In genomic region chr14:39432619-39433451, GRCh38 we compare ENCODE assay signal across 8 cellular contexts.
DNase-seq lines count a peak whose midpoint lies in the region; ATAC-seq and TF ChIP-seq lines count a peak whose summit lies in the region.

No MANE protein-coding gene starts in this region.

- no peaks in the 10 kb centered on the region for H3K9me3 Mint-ChIP-seq in T-helper 1 cell treated with Interleukin-12 subunit alpha and Interleukin-12 subunit beta and Interleukin-4 antibody, amounts not matched to agents 30 μg/mL and 1 μg/mL, for 36 hours

- no peaks in the 10 kb centered on the region for H3K36me3 ChIP-seq in brain microvascular endothelial cell (replicated peaks)
- H3K36me3 ChIP-seq in iPS-15b (ENCODE audit: control insufficient read depth, insufficient read depth, low read length): no peaks in the 10 kb centered on the region

- peak overlapping the region; percentile 100 for H3K27ac ChIP-seq in brain microvascular endothelial cell

- peaks cover 30% of the 10 kb centered on the region for H3K4me1 Mint-ChIP-seq in T-helper 1 cell treated with Interleukin-12 subunit alpha and Interleukin-12 subunit beta and Interleukin-4 antibody, amounts not matched to agents 30 μg/mL and 1 μg/mL, for 36 hours (ENCODE audit: low read depth)

- peak overlapping the region; percentile 99 for H3K4me3 Mint-ChIP-seq in T-helper 1 cell treated with Interleukin-12 subunit alpha and Interleukin-12 subunit beta and Interleukin-4 antibody, amounts not matched to agents 30 μg/mL and 1 μg/mL, for 36 hours

- no peaks in the 10 kb centered on the region for H3K9me3 ChIP-seq in iPS-15b (ENCODE audit: control insufficient read depth, insufficient read depth, low read length)

- peaks cover 3% of the 10 kb centered on the region for H3K36me3 Mint-ChIP-seq in T-helper 1 cell treated with Interleukin-12 subunit alpha and Interleukin-12 subunit beta and Interleukin-4 antibody, amounts not matched to agents 30 μg/mL and 1 μg/mL, for 36 hours (ENCODE audit: low read depth)

- H3K4me3 ChIP-seq in brain microvascular endothelial cell (ENCODE audit: low read depth, low read length) (peak overlapping the region; percentile 74), iPS-15b (ENCODE audit: low read depth, low read length) (peak overlapping the region; percentile 97), skeletal muscle cell (ENCODE audit: low read depth, low read length) (peak overlapping the region; percentile 77)

- H3K27me3 Mint-ChIP-seq in T-helper 1 cell treated with Interleukin-12 subunit alpha and Interleukin-12 subunit beta and Interleukin-4 antibody, amounts not matched to agents 30 μg/mL and 1 μg/mL, for 36 hours (ENCODE audit: low read depth): no peaks in the 10 kb centered on the region

- H3K9ac ChIP-seq in iPS-15b (ENCODE audit: low read depth, low read length): peak overlapping the region; percentile 82

- peaks cover 4% of the 10 kb centered on the region for H3K4me1 ChIP-seq in iPS-15b (ENCODE audit: control insufficient read depth, insufficient read depth, low read length)

- ATAC-seq in GM18502 (IDR thresholded peaks at IDR 0.05; ENCODE audit: poor library complexity, unreplicated experiment) (peak; percentile 70), HG02885 (IDR thresholded peaks at IDR 0.05; ENCODE audit: poor library complexity, unreplicated experiment) (peak; percentile 73)

- H3K27me3 ChIP-seq in brain microvascular endothelial cell (replicated peaks): no peaks in the 10 kb centered on the region
- H3K27me3 ChIP-seq in iPS-15b (ENCODE audit: control insufficient read depth, insufficient read depth, low read length): no peaks in the 10 kb centered on the region

- peak; percentile 35 for DNase-seq in 8988T
- DNase-seq in NCI-H1436 treated with DMSO at 0.1 percent for 48 hours (lab: John Stamatoyannopoulos, UW): peak; percentile 90
- peak; percentile 45 for DNase-seq in brain microvascular endothelial cell
- DNase-seq in skeletal muscle cell (ENCODE audit: low read depth): peak; percentile 22

- in situ Hi-C loops in brain microvascular endothelial cell (cut with HindIII; ENCODE audit: low pct_ligation_motif_present, low sequenced_read_pairs): no loop called here

- H3K27ac Mint-ChIP-seq in T-helper 1 cell treated with Interleukin-12 subunit alpha and Interleukin-12 subunit beta and Interleukin-4 antibody, amounts not matched to agents 30 μg/mL and 1 μg/mL, for 36 hours: peak overlapping the region; percentile 94

- no peak for TF ChIP-seq CTCF in brain microvascular endothelial cell (IDR thresholded peaks at IDR 0.05; ENCODE audit: low read depth, low read length, missing control alignments)

Comparison
In these comparisons a context has a peak if more than half of its experiments do, and no peak if none do; other contexts are left out.
1. Peak in every context shown above with its lines: DNase-seq, ATAC-seq, H3K4me3 ChIP-seq and H3K27ac ChIP-seq.
2. DNase-seq: peak in every context shown above with its lines; median percentile 90 in NCI-H1436 treated with DMSO at 0.1 percent for 48 hours; 45 in brain microvascular endothelial cell; 35 in 8988T; 22 in skeletal muscle cell.